In the genomic region with DNA sequence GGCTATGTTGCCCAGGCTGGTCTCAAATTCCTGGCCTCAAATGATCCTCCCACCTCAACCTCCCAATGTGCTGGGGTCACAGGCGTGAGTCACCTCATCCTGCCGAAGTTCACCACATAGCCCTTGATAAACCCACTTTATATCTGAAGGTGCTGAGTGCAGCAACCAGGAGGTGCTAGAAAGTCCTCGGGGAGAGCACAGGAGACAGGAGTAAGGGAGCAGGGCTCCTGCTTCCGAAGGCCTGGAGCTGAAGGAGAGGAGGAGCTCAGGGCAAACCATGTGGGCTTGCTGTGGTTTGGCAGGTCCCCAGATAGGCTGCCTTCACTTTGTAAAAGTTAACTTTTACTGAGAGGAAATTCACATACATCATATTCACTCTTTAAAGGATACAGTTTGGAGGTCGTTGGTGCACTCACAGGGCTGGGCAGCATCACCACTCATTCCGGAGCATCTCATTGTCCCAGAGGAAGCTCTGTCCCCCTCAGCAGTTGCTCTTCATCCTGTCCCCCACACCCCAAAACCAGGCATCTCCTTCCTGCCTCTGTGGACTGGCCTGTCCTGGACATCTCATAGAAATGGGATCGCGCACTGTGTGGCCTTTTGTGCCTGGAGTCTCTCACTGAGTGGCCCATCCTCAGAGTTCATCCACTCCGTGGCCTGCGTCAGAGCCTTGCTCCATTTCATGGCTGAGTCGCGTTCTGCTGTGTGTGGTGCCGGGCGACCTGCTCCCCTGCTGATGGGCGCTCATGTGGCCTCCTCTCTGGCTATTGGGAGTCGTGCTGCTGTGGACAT, we compare ENCODE assay signal across 2 cellular contexts.
TF ChIP-seq lines count a peak whose summit lies in the region.

No MANE protein-coding gene starts in this region.

TF ChIP-seq in SK-N-SH treated with all-trans-retinoic acid at 6 μM for 48 hours, 23 proteins besides CTCF, POLR2A, EP300 and RAD21 (continued from another document):
- TF ChIP-seq PPARA (CRISPR knock-in tag; IDR thresholded peaks at IDR 0.05; ENCODE audit: borderline replicate concordance) = no peak
TF ChIP-seq in SK-N-SH treated with all-trans-retinoic acid at 6 μM for 48 hours: peak in this region for 0.

TF ChIP-seq in SK-N-SH, 30 proteins besides CTCF, POLR2A, EP300 and RAD21 (continued from another document):
- TF ChIP-seq RXRA (IDR thresholded peaks at IDR 0.05; ENCODE audit: borderline replicate concordance, low read depth) (no peak), FOXJ3 (CRISPR knock-in tag; IDR thresholded peaks at IDR 0.05) (no peak), JUND (IDR thresholded peaks at IDR 0.05) (no peak), NFIC (IDR thresholded peaks at IDR 0.05; ENCODE audit: borderline replicate concordance) (no peak)
- TF ChIP-seq, protein P1, sequence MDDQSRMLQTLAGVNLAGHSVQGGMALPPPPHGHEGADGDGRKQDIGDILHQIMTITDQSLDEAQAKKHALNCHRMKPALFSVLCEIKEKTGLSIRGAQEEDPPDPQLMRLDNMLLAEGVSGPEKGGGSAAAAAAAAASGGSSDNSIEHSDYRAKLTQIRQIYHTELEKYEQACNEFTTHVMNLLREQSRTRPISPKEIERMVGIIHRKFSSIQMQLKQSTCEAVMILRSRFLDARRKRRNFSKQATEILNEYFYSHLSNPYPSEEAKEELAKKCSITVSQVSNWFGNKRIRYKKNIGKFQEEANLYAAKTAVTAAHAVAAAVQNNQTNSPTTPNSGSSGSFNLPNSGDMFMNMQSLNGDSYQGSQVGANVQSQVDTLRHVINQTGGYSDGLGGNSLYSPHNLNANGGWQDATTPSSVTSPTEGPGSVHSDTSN (IDR thresholded peaks at IDR 0.05) = no peak
- TF ChIP-seq, protein P2, sequence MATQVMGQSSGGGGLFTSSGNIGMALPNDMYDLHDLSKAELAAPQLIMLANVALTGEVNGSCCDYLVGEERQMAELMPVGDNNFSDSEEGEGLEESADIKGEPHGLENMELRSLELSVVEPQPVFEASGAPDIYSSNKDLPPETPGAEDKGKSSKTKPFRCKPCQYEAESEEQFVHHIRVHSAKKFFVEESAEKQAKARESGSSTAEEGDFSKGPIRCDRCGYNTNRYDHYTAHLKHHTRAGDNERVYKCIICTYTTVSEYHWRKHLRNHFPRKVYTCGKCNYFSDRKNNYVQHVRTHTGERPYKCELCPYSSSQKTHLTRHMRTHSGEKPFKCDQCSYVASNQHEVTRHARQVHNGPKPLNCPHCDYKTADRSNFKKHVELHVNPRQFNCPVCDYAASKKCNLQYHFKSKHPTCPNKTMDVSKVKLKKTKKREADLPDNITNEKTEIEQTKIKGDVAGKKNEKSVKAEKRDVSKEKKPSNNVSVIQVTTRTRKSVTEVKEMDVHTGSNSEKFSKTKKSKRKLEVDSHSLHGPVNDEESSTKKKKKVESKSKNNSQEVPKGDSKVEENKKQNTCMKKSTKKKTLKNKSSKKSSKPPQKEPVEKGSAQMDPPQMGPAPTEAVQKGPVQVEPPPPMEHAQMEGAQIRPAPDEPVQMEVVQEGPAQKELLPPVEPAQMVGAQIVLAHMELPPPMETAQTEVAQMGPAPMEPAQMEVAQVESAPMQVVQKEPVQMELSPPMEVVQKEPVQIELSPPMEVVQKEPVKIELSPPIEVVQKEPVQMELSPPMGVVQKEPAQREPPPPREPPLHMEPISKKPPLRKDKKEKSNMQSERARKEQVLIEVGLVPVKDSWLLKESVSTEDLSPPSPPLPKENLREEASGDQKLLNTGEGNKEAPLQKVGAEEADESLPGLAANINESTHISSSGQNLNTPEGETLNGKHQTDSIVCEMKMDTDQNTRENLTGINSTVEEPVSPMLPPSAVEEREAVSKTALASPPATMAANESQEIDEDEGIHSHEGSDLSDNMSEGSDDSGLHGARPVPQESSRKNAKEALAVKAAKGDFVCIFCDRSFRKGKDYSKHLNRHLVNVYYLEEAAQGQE (IDR thresholded peaks at IDR 0.05; ENCODE audit: low read depth, low read length) = no peak
TF ChIP-seq in SK-N-SH: peak in this region for 0.
